Comparison of ENCODE assay signal across 17 cellular contexts in the genomic region with DNA sequence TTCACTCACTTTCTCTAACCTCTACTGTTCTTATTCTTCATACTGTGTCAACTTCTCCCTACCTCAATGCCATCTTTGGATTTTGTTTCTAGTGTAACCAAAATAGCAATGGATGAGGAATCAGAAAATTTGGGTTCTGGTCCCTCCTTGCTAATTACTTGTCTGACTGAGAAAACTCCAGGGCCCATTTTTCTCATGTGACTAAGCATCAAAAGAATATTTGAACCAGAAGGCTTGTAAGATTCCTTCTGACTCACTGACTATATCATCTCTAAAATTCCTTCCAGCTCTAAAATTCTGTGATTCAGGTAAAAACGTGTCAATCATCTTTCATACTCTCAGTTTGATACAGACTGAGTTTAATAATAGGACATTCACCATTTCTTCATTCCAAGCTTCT. TPM values are rescaled to one million over a fixed set of nuclear protein-coding genes. Genes with fewer than 3 reads are reported as not detected.
A peak's percentile ranks its signal among the peaks of the same experiment; 100 is the strongest.
DNase-seq lines count a peak whose midpoint lies in the region; ATAC-seq, FAIRE-seq and TF ChIP-seq lines count a peak whose summit lies in the region.
"Had no signal": no experiment of that assay in that cellular context is flagged by ENCODE, and none has a peak within 500 bp of the region (broad histone marks: within the 10 kb centered on the region; RNA-seq: fewer than 3 reads in every experiment).

No MANE protein-coding gene starts in this region.

- H2AFZ ChIP-seq in SK-N-SH (ENCODE audit: low read depth), result no peak overlapping the region

- no peaks in the 10 kb centered on the region for H3K9me3 Mint-ChIP-seq in MCF 10A (ENCODE audit: unreplicated experiment)
- no peaks in the 10 kb centered on the region for H3K9me3 Mint-ChIP-seq in effector memory CD8-positive, alpha-beta T cell
- no peaks in the 10 kb centered on the region for H3K9me3 Mint-ChIP-seq in type B pancreatic cell
- H3K9me3 Mint-ChIP-seq: activated naive CD8-positive, alpha-beta T cell treated with anti-CD3 and anti-CD28 coated beads, Interleukin-2, amount 10 ng/mL, durations not matched to agents 7 days and 5 days; mesothelial cell of epicardium had no signal

- H3K79me2 ChIP-seq in SK-N-SH (ENCODE audit: insufficient read depth), result peaks cover 6% of the 10 kb centered on the region; the same call in 1 of the 2 replicates

- ATAC-seq in effector memory CD8-positive, alpha-beta T cell (replicated peaks), result no peak

- peak; percentile 53 for FAIRE-seq in urothelium cell line (lab: Jason Lieb, UNC)
- FAIRE-seq: A204.1 had no signal

- H3K27me3 ChIP-seq in breast epithelium (no peaks in the 10 kb centered on the region), SK-N-SH (ENCODE audit: insufficient read depth) (no peaks in the 10 kb centered on the region)
- H3K27me3 ChIP-seq: ovary, testis had no signal

- H3K27ac ChIP-seq in breast epithelium (no peak overlapping the region), SK-N-SH (ENCODE audit: low read depth in 2 of 2, low read length in 1 of 2) (peak overlapping the region; percentile 69 to 83)
- H3K27ac ChIP-seq: ovary, testis had no signal

- WGBS in SK-N-SH (ENCODE audit: low lambda C conversion rate), result 11% methylated on average over 1 of the region's 1 CpG

- H3F3A ChIP-seq in SK-N-SH (replicated peaks; ENCODE audit: insufficient read depth), result peaks cover 34% of the 10 kb centered on the region

- H3K4me3 Mint-ChIP-seq in MCF 10A (ENCODE audit: unreplicated experiment), result no peak overlapping the region
- no peak overlapping the region for H3K4me3 Mint-ChIP-seq in effector memory CD8-positive, alpha-beta T cell
- no peak overlapping the region for H3K4me3 Mint-ChIP-seq in type B pancreatic cell
- H3K4me3 Mint-ChIP-seq: activated naive CD8-positive, alpha-beta T cell treated with anti-CD3 and anti-CD28 coated beads, Interleukin-2, amount 10 ng/mL, durations not matched to agents 7 days and 5 days; mesothelial cell of epicardium had no signal

- POLR2A ChIA-PET in MCF 10A (lab: Yijun Ruan, JAX) (interaction anchor here (1.1 to 1.3 kb wide), 2 partner anchors 40 to 59 kb away, joined by 3 read pairs; no protein-coding TSS in a partner anchor), SK-N-SH (lab: Yijun Ruan, JAX) (no interaction called here)

- no peaks in the 10 kb centered on the region for H3K9me2 ChIP-seq in SK-N-SH

- H3K36me3 Mint-ChIP-seq in MCF 10A (ENCODE audit: insufficient read depth, unreplicated experiment) (peaks cover 6% of the 10 kb centered on the region), type B pancreatic cell (peaks cover 7% of the 10 kb centered on the region)
- no peaks in the 10 kb centered on the region for H3K36me3 Mint-ChIP-seq in effector memory CD8-positive, alpha-beta T cell (ENCODE audit: insufficient read depth)

- no peak overlapping the region for H3K4me3 ChIP-seq in breast epithelium
- no peak overlapping the region for H3K4me3 ChIP-seq in SK-N-SH (ENCODE audit: low read depth in 2 of 2, low read length in 1 of 2)
- H3K4me3 ChIP-seq: ovary, testis had no signal

- H4K20me1 ChIP-seq in SK-N-SH (ENCODE audit: insufficient read depth), result no peaks in the 10 kb centered on the region

- H3K27me3 Mint-ChIP-seq in MCF 10A (ENCODE audit: insufficient read depth, unreplicated experiment), result no peaks in the 10 kb centered on the region
- H3K27me3 Mint-ChIP-seq in effector memory CD8-positive, alpha-beta T cell, result no peaks in the 10 kb centered on the region
- H3K27me3 Mint-ChIP-seq in type B pancreatic cell, result no peaks in the 10 kb centered on the region
- H3K27me3 Mint-ChIP-seq: activated naive CD8-positive, alpha-beta T cell treated with anti-CD3 and anti-CD28 coated beads, Interleukin-2, amount 10 ng/mL, durations not matched to agents 7 days and 5 days had no signal

- H3K9me3 ChIP-seq in breast epithelium, result no peaks in the 10 kb centered on the region
- no peaks in the 10 kb centered on the region for H3K9me3 ChIP-seq in SK-N-SH
- H3K9me3 ChIP-seq: ovary, testis had no signal

- TF ChIP-seq RAD21 in SK-N-SH (IDR thresholded peaks at IDR 0.05; ENCODE audit: low read length), result no peak

- H3K27ac Mint-ChIP-seq in MCF 10A (ENCODE audit: low read depth, unreplicated experiment), result peak overlapping the region; percentile 55
- peak overlapping the region in 1 of 2 donors; percentile 38 for H3K27ac Mint-ChIP-seq in effector memory CD8-positive, alpha-beta T cell
- H3K27ac Mint-ChIP-seq in type B pancreatic cell, result no peak overlapping the region
- H3K27ac Mint-ChIP-seq: activated naive CD8-positive, alpha-beta T cell treated with anti-CD3 and anti-CD28 coated beads, Interleukin-2, amount 10 ng/mL, durations not matched to agents 7 days and 5 days had no signal

- peaks cover 17% of the 10 kb centered on the region for H3K4me1 Mint-ChIP-seq in MCF 10A (ENCODE audit: insufficient read depth, unreplicated experiment)
- peaks cover 3 to 4% of the 10 kb centered on the region in 2 donors for H3K4me1 Mint-ChIP-seq in effector memory CD8-positive, alpha-beta T cell (ENCODE audit: low read depth in 2 of 2)
- H3K4me1 Mint-ChIP-seq in type B pancreatic cell (ENCODE audit: unreplicated experiment), result peaks cover 5% of the 10 kb centered on the region

- no peaks in the 10 kb centered on the region for H3K36me3 ChIP-seq in breast epithelium
- H3K36me3 ChIP-seq in SK-N-SH (replicated peaks in 1 of 2; ENCODE audit: control insufficient read depth in 1 of 2, insufficient read depth in 2 of 2, low read length in 1 of 2), result peaks cover 7 to 28% of the 10 kb centered on the region in 2 experiments
- H3K36me3 ChIP-seq: ovary had no signal

- no TSS peak for BruUV-seq in MCF 10A (replicated peaks; lab: Mats Ljungman, UMichigan)

- peak; percentile 17 for DNase-seq in MCF 10A (ENCODE audit: unreplicated experiment)
- DNase-seq in breast epithelium (ENCODE audit: low spot score in 2 of 2), result no peak
- DNase-seq in SK-N-SH, result no peak
- DNase-seq in fibroblast of peridontal ligament (ENCODE audit: extremely low read depth), result peak; percentile 77
- peak; percentile 30 for DNase-seq in urothelium cell line (ENCODE audit: low spot score)
- no peak for DNase-seq in stimulated activated CD4-positive, alpha-beta T cell treated with anti-CD3 and anti-CD28 coated beads, Interleukin-4, amount 100 ng/mL, for 24 hours
- no peak for DNase-seq in effector memory CD8-positive, alpha-beta T cell
- no peak for DNase-seq in type B pancreatic cell (ENCODE audit: extremely low spot score, unreplicated experiment)
- DNase-seq: activated CD8-positive, alpha-beta memory T cell treated with anti-CD3 and anti-CD28 coated beads, Interleukin-2, amount 50 U/mL, for 48 hours; activated naive CD8-positive, alpha-beta T cell treated with anti-CD3 and anti-CD28 coated beads, Interleukin-2, amount 10 ng/mL, durations not matched to agents 7 days and 5 days; cortex of kidney; DMS 273 treated with DMSO at 0.1 percent for 48 hours; foreskin melanocyte; ovary; testis had no signal

- intact Hi-C loops in MCF 10A (cut with micrococcal nuclease) (no loop called here), breast epithelium (cut with DNase I; ENCODE audit: low total_unique reads) (no loop called here)

- no peak for TF ChIP-seq POLR2A in breast epithelium (IDR thresholded peaks at IDR 0.05)

- peak in 1 of 2 experiments; percentile 36; a peak in 1 of 4 replicates for TF ChIP-seq EP300 in SK-N-SH (IDR thresholded peaks at IDR 0.05; ENCODE audit: borderline replicate concordance in 1 of 2, low read depth in 1 of 2, low read length in 1 of 2)

- TF ChIP-seq CTCF in MCF 10A (IDR thresholded peaks at IDR 0.05; ENCODE audit: unreplicated experiment), result no peak
- TF ChIP-seq CTCF in breast epithelium (IDR thresholded peaks at IDR 0.05), result no peak
- TF ChIP-seq CTCF in SK-N-SH (IDR thresholded peaks at IDR 0.05), result no peak
- no peak for TF ChIP-seq CTCF in type B pancreatic cell (conservative IDR thresholded peaks at IDR 0.05)

- peak overlapping the region; percentile 0; the same call in 1 of the 2 replicates for H3K4me2 ChIP-seq in SK-N-SH

- H3K4me1 ChIP-seq in breast epithelium, result no peaks in the 10 kb centered on the region
- peaks cover 14 to 24% of the 10 kb centered on the region in 2 experiments; a peak in 2 of 4 replicates for H3K4me1 ChIP-seq in SK-N-SH (ENCODE audit: control insufficient read depth in 1 of 2, insufficient read depth in 2 of 2, low read depth in 1 of 2, low read length in 1 of 2)
- H3K4me1 ChIP-seq: testis had no signal

- peak overlapping the region; percentile 9; the same call in 1 of the 2 replicates for H3K9ac ChIP-seq in SK-N-SH

- CTCF ChIA-PET in MCF 10A (lab: Yijun Ruan, JAX) (interaction anchor here (0.6 kb wide), 1 partner anchor 11 kb away, joined by 3 read pairs; no protein-coding TSS in a partner anchor), SK-N-SH (lab: Yijun Ruan, JAX) (interaction anchor here (0.6 to 1.6 kb wide), 5 partner anchors 9 to 393 kb away, joined by 3 to 5 read pairs (median 4); no protein-coding TSS in a partner anchor)

TF ChIP-seq in SK-N-SH, 30 proteins besides CTCF, POLR2A, EP300 and RAD21 (continues in another document):
- TF ChIP-seq SIN3A (IDR thresholded peaks at IDR 0.05; ENCODE audit: borderline replicate concordance, low read depth, low read length) (no peak), TCF12 (IDR thresholded peaks at IDR 0.05) (peak; percentile 75)
- TF ChIP-seq, protein P1, sequence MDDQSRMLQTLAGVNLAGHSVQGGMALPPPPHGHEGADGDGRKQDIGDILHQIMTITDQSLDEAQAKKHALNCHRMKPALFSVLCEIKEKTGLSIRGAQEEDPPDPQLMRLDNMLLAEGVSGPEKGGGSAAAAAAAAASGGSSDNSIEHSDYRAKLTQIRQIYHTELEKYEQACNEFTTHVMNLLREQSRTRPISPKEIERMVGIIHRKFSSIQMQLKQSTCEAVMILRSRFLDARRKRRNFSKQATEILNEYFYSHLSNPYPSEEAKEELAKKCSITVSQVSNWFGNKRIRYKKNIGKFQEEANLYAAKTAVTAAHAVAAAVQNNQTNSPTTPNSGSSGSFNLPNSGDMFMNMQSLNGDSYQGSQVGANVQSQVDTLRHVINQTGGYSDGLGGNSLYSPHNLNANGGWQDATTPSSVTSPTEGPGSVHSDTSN (IDR thresholded peaks at IDR 0.05), result peak; percentile 91
- TF ChIP-seq, protein P2, sequence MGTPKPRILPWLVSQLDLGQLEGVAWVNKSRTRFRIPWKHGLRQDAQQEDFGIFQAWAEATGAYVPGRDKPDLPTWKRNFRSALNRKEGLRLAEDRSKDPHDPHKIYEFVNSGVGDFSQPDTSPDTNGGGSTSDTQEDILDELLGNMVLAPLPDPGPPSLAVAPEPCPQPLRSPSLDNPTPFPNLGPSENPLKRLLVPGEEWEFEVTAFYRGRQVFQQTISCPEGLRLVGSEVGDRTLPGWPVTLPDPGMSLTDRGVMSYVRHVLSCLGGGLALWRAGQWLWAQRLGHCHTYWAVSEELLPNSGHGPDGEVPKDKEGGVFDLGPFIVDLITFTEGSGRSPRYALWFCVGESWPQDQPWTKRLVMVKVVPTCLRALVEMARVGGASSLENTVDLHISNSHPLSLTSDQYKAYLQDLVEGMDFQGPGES (IDR thresholded peaks at IDR 0.05; ENCODE audit: low read depth, low read length), result no peak

RNA-seq across cellular contexts. Expression of gene BRIP1, which starts 57.9 kb away (rescaled TPM):
- total RNA-seq in MCF 10A (2022), result 3.4 and 4.7 TPM in 2 replicates
- 1 to 10 TPM in 1 of 3 donors, under 1 TPM in 2; 0.33 to 1.0 (median 0.48) TPM for total RNA-seq in breast epithelium
- polyA plus RNA-seq in SK-N-SH (2012; rRNA removed), result 2.0 and 2.2 TPM in 2 replicates
- polyA plus RNA-seq in SK-N-SH (2012; cell fraction: cytosol; rRNA removed), result 2.5 TPM in 2 replicates
- 1.9 and 4.7 TPM in 2 replicates for polyA plus RNA-seq in SK-N-SH (2012; cell fraction: nucleus; rRNA removed)
- total RNA-seq in type B pancreatic cell (ENCODE audit: low replicate concordance), result 9.5 and 18.9 TPM in 2 replicates

Comparison
In these comparisons a context has a peak if more than half of its experiments do, and no peak if none do; other contexts are left out.
1. DNase-seq: peak in MCF 10A (single experiment), fibroblast of peridontal ligament (single experiment) and urothelium cell line (single experiment); none in breast epithelium (0 of 2), SK-N-SH (single experiment), stimulated activated CD4-positive, alpha-beta T cell treated with anti-CD3 and anti-CD28 coated beads, Interleukin-4, amount 100 ng/mL, for 24 hours (single experiment), effector memory CD8-positive, alpha-beta T cell (0 of 3) and type B pancreatic cell (single experiment).
2. H3K27ac ChIP-seq: peak in SK-N-SH (2 of 2); none in breast epithelium (0 of 2).